In the genomic region with DNA sequence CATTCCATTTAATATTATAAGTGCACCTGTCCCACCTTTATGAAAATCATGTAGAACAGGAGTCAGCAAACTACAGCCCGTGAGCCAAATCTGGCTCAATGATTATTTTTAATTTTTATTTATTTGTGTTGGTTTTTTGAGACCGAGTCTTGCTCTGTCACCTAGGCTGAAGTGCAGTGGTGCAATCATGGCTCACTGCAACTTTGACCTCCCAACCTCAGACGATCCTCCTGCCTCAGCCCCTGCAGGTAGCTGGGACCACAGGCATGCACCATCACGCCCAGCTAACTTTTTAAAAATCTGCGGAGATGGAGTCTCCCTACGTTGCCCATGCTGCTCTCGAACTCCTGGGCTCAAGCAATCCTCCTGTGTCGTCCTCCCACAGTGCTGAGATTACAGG, we compare ENCODE assay signal across 1 cellular context.
TF ChIP-seq lines count a peak whose summit lies in the region.

No MANE protein-coding gene starts in this region.

TF ChIP-seq in HepG2, 621 proteins besides CTCF, POLR2A, EP300 and RAD21 (continued from another document):
- TF ChIP-seq PCBP1 (IDR thresholded peaks at IDR 0.05; ENCODE audit: borderline replicate concordance, low read depth, low read length) (no peak), SCMH1 (CRISPR knock-in tag; IDR thresholded peaks at IDR 0.05; ENCODE audit: borderline replicate concordance) (no peak)
- TF ChIP-seq, protein P1, sequence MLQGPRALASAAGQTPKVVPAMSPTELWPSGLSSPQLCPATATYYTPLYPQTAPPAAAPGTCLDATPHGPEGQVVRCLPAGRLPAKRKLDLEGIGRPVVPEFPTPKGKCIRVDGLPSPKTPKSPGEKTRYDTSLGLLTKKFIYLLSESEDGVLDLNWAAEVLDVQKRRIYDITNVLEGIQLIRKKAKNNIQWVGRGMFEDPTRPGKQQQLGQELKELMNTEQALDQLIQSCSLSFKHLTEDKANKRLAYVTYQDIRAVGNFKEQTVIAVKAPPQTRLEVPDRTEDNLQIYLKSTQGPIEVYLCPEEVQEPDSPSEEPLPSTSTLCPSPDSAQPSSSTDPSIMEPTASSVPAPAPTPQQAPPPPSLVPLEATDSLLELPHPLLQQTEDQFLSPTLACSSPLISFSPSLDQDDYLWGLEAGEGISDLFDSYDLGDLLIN (CRISPR knock-in tag; IDR thresholded peaks at IDR 0.05; ENCODE audit: borderline replicate concordance), result no peak
